ENCODE assay signal across 12 cellular contexts in genomic region chr10:79424221-79425073, GRCh38. TPM values are rescaled to one million over a fixed set of nuclear protein-coding genes. Genes with fewer than 3 reads are reported as not detected.
DNase-seq lines count a peak whose midpoint lies in the region; ATAC-seq and TF ChIP-seq lines count a peak whose summit lies in the region.
"Had no signal": no experiment of that assay in that cellular context is flagged by ENCODE, and none has a peak within 500 bp of the region (broad histone marks: within the 10 kb centered on the region; RNA-seq: fewer than 3 reads in every experiment).

No MANE protein-coding gene starts in this region.

- no peaks in the 10 kb centered on the region for H3K27me3 ChIP-seq in SJCRH30
- H3K27me3 ChIP-seq: foreskin keratinocyte had no signal

- H3K4me3 ChIP-seq in AG10803 (ENCODE audit: low read length): no peak overlapping the region
- H3K4me3 ChIP-seq in SJCRH30: no peak overlapping the region

- DNase-seq in AG10803 (ENCODE audit: low read depth) (peak; percentile 54), SJCRH30 (peak; percentile 85 to 89), left ventricle myocardium superior (peak; percentile 58), posterior vena cava (ENCODE audit: low spot score) (peak; percentile 74), 8988T (no peak), DMS 273 treated with DMSO at 0.1 percent for 48 hours (lab: John Stamatoyannopoulos, UW) (no peak)
- DNase-seq in stimulated activated naive CD8-positive, alpha-beta T cell treated with anti-CD3 and anti-CD28 coated beads, Interleukin-15, Interleukin-2, amounts not matched to agents 100 U/mL and 50 U/mL, for 24 hours: no peak
- DNase-seq: activated naive CD8-positive, alpha-beta T cell treated with anti-CD3 and anti-CD28 coated beads, Interleukin-2, amount 10 ng/mL, durations not matched to agents 7 days and 5 days; CD4-positive, alpha-beta memory T cell; foreskin keratinocyte; occipital lobe had no signal

- peaks cover 26% of the 10 kb centered on the region for H3K4me1 ChIP-seq in SJCRH30
- H3K4me1 ChIP-seq: foreskin keratinocyte had no signal

- no peaks in the 10 kb centered on the region for H3K9me3 ChIP-seq in SJCRH30 (replicated peaks)

- intact Hi-C loops in left ventricle myocardium superior (cut with micrococcal nuclease) (no loop called here), posterior vena cava (cut with DNase I) (no loop called here)

- no peak overlapping the region for H3K27ac ChIP-seq in SJCRH30
- H3K27ac ChIP-seq: foreskin keratinocyte had no signal

- no peak for TF ChIP-seq CTCF in AG10803 (conservative IDR thresholded peaks at IDR 0.05; ENCODE audit: low read length)

- ATAC-seq in left ventricle myocardium superior: peak; percentile 76
- no peak for ATAC-seq in GM19455 (IDR thresholded peaks at IDR 0.05; ENCODE audit: unreplicated experiment)
- no peak for ATAC-seq in stimulated activated naive CD8-positive, alpha-beta T cell treated with anti-CD3 and anti-CD28 coated beads, Interleukin-15, Interleukin-2, amounts not matched to agents 100 U/mL and 50 U/mL, for 24 hours
- ATAC-seq: foreskin keratinocyte had no signal

- H3K36me3 ChIP-seq in SJCRH30: peaks cover 63% of the 10 kb centered on the region

RNA-seq across cellular contexts. Expression of gene ZCCHC24, which starts 21.0 kb away (rescaled TPM):
- total RNA-seq in SJCRH30 (2014; rRNA removed; shearing (Covaris generic)): 53.1 and 53.7 TPM in 2 replicates
- total RNA-seq in left ventricle myocardium superior: 49.0 TPM
- total RNA-seq in posterior vena cava: 100 to 1,000 TPM; 113 to 125 TPM

Comparison
In these comparisons a context has a peak if more than half of its experiments do, and no peak if none do; other contexts are left out.
1. DNase-seq: peak in AG10803 (single experiment), SJCRH30 (2 of 2), left ventricle myocardium superior (single experiment) and posterior vena cava (single experiment); none in 8988T (single experiment), stimulated activated naive CD8-positive, alpha-beta T cell treated with anti-CD3 and anti-CD28 coated beads, Interleukin-15, Interleukin-2, amounts not matched to agents 100 U/mL and 50 U/mL, for 24 hours (single experiment) and DMS 273 treated with DMSO at 0.1 percent for 48 hours (single experiment).